Comparison of ENCODE assay signal across 7 cellular contexts in the genomic region with DNA sequence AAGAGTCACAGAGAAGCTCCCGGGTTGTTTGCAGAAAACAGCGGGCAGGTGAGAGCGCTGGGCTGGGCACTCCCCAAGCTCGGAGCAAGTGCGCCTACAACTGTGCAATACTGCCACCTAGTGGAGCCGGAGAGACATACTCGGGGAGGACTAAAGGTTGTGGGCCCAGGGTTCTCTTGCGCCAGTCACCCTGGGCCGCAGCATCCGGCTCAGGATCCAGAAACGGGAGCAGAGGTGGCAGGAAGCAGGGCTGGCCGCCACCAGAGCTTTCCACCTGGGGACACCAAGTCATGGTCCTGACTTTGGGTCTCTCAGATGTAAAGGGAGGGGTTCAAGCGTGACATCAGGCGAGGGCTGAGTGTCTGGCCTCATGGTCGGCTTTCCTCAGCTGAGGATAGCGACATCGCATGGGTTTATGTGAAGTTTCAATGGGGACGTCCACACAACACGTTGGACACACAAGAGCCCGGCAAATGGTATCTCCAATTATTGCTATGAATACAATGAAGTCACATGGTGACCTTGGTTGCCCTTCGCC. TPM values are rescaled to one million over a fixed set of nuclear protein-coding genes. Genes with fewer than 3 reads are reported as not detected.
DNase-seq lines count a peak whose midpoint lies in the region; ATAC-seq lines count a peak whose summit lies in the region.

No MANE protein-coding gene starts in this region.

- DNase-seq in HuH-7 (ENCODE audit: low spot score) (peak; percentile 80), NOMO-1 treated with dmso at 0.1 percent for 144 hours (lab: John Stamatoyannopoulos, UW; ENCODE audit: unreplicated experiment) (peak; percentile 57), epidermal melanocyte (ENCODE audit: insufficient read length, low spot score) (peak; percentile 52), middle frontal gyrus (ENCODE audit: extremely low spot score, low spot score) (peak; percentile 70)
- peak; percentile 86 for DNase-seq in activated CD8-positive, alpha-beta memory T cell treated with anti-CD3 and anti-CD28 coated beads, Interleukin-2, amount 10 ng/mL, durations not matched to agents 7 days and 5 days
- DNase-seq in stimulated activated CD8-positive, alpha-beta memory T cell treated with anti-CD3 and anti-CD28 coated beads, Interleukin-4, amount 100 ng/mL, for 24 hours (ENCODE audit: low read depth): peak; percentile 58

- H3K4me3 Mint-ChIP-seq in activated CD8-positive, alpha-beta memory T cell treated with anti-CD3 and anti-CD28 coated beads, Interleukin-2, amount 10 ng/mL, durations not matched to agents 7 days and 5 days: no peak overlapping the region

- peaks cover 12% of the 10 kb centered on the region for H3K4me1 Mint-ChIP-seq in activated CD8-positive, alpha-beta memory T cell treated with anti-CD3 and anti-CD28 coated beads, Interleukin-2, amount 10 ng/mL, durations not matched to agents 7 days and 5 days

- peaks cover 33% of the 10 kb centered on the region for H3K27me3 Mint-ChIP-seq in activated CD8-positive, alpha-beta memory T cell treated with anti-CD3 and anti-CD28 coated beads, Interleukin-2, amount 10 ng/mL, durations not matched to agents 7 days and 5 days

- peak; percentile 65 for ATAC-seq in GM18498 (IDR thresholded peaks at IDR 0.05; ENCODE audit: unreplicated experiment)
- peak; percentile 100 for ATAC-seq in activated CD8-positive, alpha-beta memory T cell treated with anti-CD3 and anti-CD28 coated beads, Interleukin-2, amount 10 ng/mL, durations not matched to agents 7 days and 5 days

- H3K9me3 Mint-ChIP-seq in activated CD8-positive, alpha-beta memory T cell treated with anti-CD3 and anti-CD28 coated beads, Interleukin-2, amount 10 ng/mL, durations not matched to agents 7 days and 5 days (ENCODE audit: low read depth): no peaks in the 10 kb centered on the region

- no peaks in the 10 kb centered on the region for H3K36me3 Mint-ChIP-seq in activated CD8-positive, alpha-beta memory T cell treated with anti-CD3 and anti-CD28 coated beads, Interleukin-2, amount 10 ng/mL, durations not matched to agents 7 days and 5 days

- CTCF ChIA-PET in activated CD8-positive, alpha-beta memory T cell treated with anti-CD3 and anti-CD28 coated beads, Interleukin-2, amount 10 ng/mL, durations not matched to agents 7 days and 5 days (lab: Charles Lee): interaction anchor here (0.6 to 2.6 kb wide), 44 partner anchors 10 to 786 kb away, joined by 3 to 23 read pairs (median 4); no protein-coding TSS in a partner anchor

- no peak overlapping the region for H3K27ac Mint-ChIP-seq in activated CD8-positive, alpha-beta memory T cell treated with anti-CD3 and anti-CD28 coated beads, Interleukin-2, amount 10 ng/mL, durations not matched to agents 7 days and 5 days

RNA-seq across cellular contexts. Expression of gene KLK4, which starts 11.2 kb away (rescaled TPM):
- total RNA-seq in activated CD8-positive, alpha-beta memory T cell treated with anti-CD3 and anti-CD28 coated beads, Interleukin-2, amount 10 ng/mL, durations not matched to agents 7 days and 5 days: not detected

RNA-seq across cellular contexts. Expression of gene KLK5, which starts 30.5 kb away (rescaled TPM):
- total RNA-seq in activated CD8-positive, alpha-beta memory T cell treated with anti-CD3 and anti-CD28 coated beads, Interleukin-2, amount 10 ng/mL, durations not matched to agents 7 days and 5 days: not detected

RNA-seq across cellular contexts. Expression of gene KLK6, which starts 47.0 kb away (rescaled TPM):
- total RNA-seq in activated CD8-positive, alpha-beta memory T cell treated with anti-CD3 and anti-CD28 coated beads, Interleukin-2, amount 10 ng/mL, durations not matched to agents 7 days and 5 days: not detected

RNA-seq across cellular contexts. Expression of gene KLK2, which starts 49.1 kb away (rescaled TPM):
- under 1 TPM in 1 of 2 experiments, not detected in 1; 0.29 TPM for total RNA-seq in activated CD8-positive, alpha-beta memory T cell treated with anti-CD3 and anti-CD28 coated beads, Interleukin-2, amount 10 ng/mL, durations not matched to agents 7 days and 5 days

Comparison
In these comparisons a context has a peak if more than half of its experiments do, and no peak if none do; other contexts are left out.
1. Peak in every context shown above with its lines: DNase-seq and ATAC-seq.